9 cellular contexts compared by ENCODE assay signal in the genomic region with DNA sequence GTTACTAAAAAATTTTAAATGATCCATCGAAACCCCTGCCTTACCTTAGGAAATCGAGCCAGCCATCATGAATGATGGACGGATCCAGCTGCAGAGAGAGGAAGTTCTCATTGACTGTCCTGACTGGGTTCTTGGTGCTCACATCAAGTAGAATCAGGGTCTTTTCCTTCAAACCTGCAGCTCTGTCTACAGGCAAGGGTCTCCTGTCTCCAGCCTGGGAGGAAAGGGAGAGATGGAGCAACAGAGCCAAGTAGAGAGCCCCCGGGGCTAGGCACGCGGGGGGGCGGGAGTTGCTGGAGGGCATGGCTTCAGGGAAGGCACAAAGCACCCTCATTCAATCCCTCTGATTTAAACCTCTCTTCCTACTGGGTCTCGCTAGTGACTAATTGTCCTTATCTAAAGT. TPM values are rescaled to one million over a fixed set of nuclear protein-coding genes. Genes with fewer than 3 reads are reported as not detected.
A peak's percentile ranks its signal among the peaks of the same experiment; 100 is the strongest.
DNase-seq lines count a peak whose midpoint lies in the region; ATAC-seq and TF ChIP-seq lines count a peak whose summit lies in the region.
"Had no signal": no experiment of that assay in that cellular context is flagged by ENCODE, and none has a peak within 500 bp of the region (broad histone marks: within the 10 kb centered on the region; RNA-seq: fewer than 3 reads in every experiment).

A gene (minus strand): TSS at position 384 of the 403 bp plus-strand sequence.

- ATAC-seq in right cardiac atrium: no peak
- no peak for ATAC-seq in naive thymus-derived CD4-positive, alpha-beta T cell
- ATAC-seq in GM21381 (IDR thresholded peaks at IDR 0.05; ENCODE audit: unreplicated experiment): no peak
- ATAC-seq in esophagus mucosa: no peak
- ATAC-seq: left lobe of liver had no signal

- H3K36me3 ChIP-seq in right atrium auricular region (no peaks in the 10 kb centered on the region), ectodermal cell (ENCODE audit: control insufficient read depth, insufficient read depth, low read length) (no peaks in the 10 kb centered on the region), tibial nerve (no peaks in the 10 kb centered on the region)
- H3K36me3 ChIP-seq in naive thymus-derived CD4-positive, alpha-beta T cell (ENCODE audit: control insufficient read depth in 2 of 3, insufficient read depth in 3 of 3, low read length in 3 of 3): no peaks in the 10 kb centered on the region

- peak within 1 kb of the TSS; percentile 19 to 83 (median 72) for H3K4me3 Mint-ChIP-seq in naive thymus-derived CD4-positive, alpha-beta T cell

- peaks cover 0 to 2% (median 0%) of the 10 kb centered on the region in 11 donors for H3K9me3 Mint-ChIP-seq in naive thymus-derived CD4-positive, alpha-beta T cell

- DNase-seq in right cardiac atrium (no peak), right atrium auricular region (ENCODE audit: low spot score) (no peak), NCI-H1048 (lab: John Stamatoyannopoulos, UW) (no peak), tibial nerve (ENCODE audit: low spot score in 2 of 2) (no peak)
- no peak for DNase-seq in naive thymus-derived CD4-positive, alpha-beta T cell

- no peak for TF ChIP-seq EP300 in tibial nerve (IDR thresholded peaks at IDR 0.05)

- no peaks in the 10 kb centered on the region for H3K4me1 ChIP-seq in right cardiac atrium (ENCODE audit: control insufficient read depth, insufficient read depth, low read length)
- H3K4me1 ChIP-seq in right atrium auricular region: peaks cover 0 to 42% of the 10 kb centered on the region in 2 donors
- peaks cover 10% of the 10 kb centered on the region for H3K4me1 ChIP-seq in ectodermal cell (ENCODE audit: control insufficient read depth, insufficient read depth, low read length)
- H3K4me1 ChIP-seq in naive thymus-derived CD4-positive, alpha-beta T cell (ENCODE audit: control insufficient read depth in 2 of 2, insufficient read depth in 2 of 2, low read length in 2 of 2): peaks cover 0 to 6% of the 10 kb centered on the region in 2 donors
- H3K4me1 ChIP-seq in tibial nerve: peaks cover 0 to 51% (median 20%) of the 10 kb centered on the region in 4 donors

- POLR2A ChIA-PET in naive thymus-derived CD4-positive, alpha-beta T cell (lab: Charles Lee): no interaction called here

- intact Hi-C loops in right cardiac atrium (cut with DNase I): no loop called here
- intact Hi-C loops in naive thymus-derived CD4-positive, alpha-beta T cell (cut with micrococcal nuclease): no loop called here

- peak within 1 kb of the TSS in 1 of 9 donors; percentile 2 for H3K27ac Mint-ChIP-seq in naive thymus-derived CD4-positive, alpha-beta T cell

- H3K27me3 Mint-ChIP-seq in naive thymus-derived CD4-positive, alpha-beta T cell: peaks cover 72 to 88% (median 81%) of the 10 kb centered on the region in 5 donors

- H3K4me3 ChIP-seq in right cardiac atrium (ENCODE audit: low read length) (peak within 1 kb of the TSS; percentile 25), right atrium auricular region (peak within 1 kb of the TSS in 1 of 2 donors; percentile 49), ectodermal cell (ENCODE audit: insufficient read depth, low read depth, low read length) (peak within 1 kb of the TSS; percentile 44), tibial nerve (peak within 1 kb of the TSS in 2 of 4 donors; percentile 37 to 56)
- no peak within 1 kb of the TSS for H3K4me3 ChIP-seq in naive thymus-derived CD4-positive, alpha-beta T cell (ENCODE audit: low read length)

- peaks cover 12 to 41% (median 26%) of the 10 kb centered on the region in 7 donors for H3K4me1 Mint-ChIP-seq in naive thymus-derived CD4-positive, alpha-beta T cell

- CTCF ChIA-PET in naive thymus-derived CD4-positive, alpha-beta T cell (lab: Charles Lee): no interaction called here

- WGBS in right cardiac atrium: 2% methylated on average over 8 of the region's 8 CpGs
- WGBS in ectodermal cell, 2 experiments: 0 to 1% methylated on average over 8 of the region's 8 CpGs
- WGBS in tibial nerve, 2 donors: 2 to 9% methylated on average over 6 to 8 of the region's 8 CpGs

- H3K9me3 ChIP-seq in right cardiac atrium (ENCODE audit: control insufficient read depth, low read length) (no peaks in the 10 kb centered on the region), right atrium auricular region (no peaks in the 10 kb centered on the region), ectodermal cell (ENCODE audit: control insufficient read depth, low read length) (no peaks in the 10 kb centered on the region), tibial nerve (no peaks in the 10 kb centered on the region)
- H3K9me3 ChIP-seq in naive thymus-derived CD4-positive, alpha-beta T cell (ENCODE audit: control insufficient read depth in 2 of 3, low read length in 3 of 3): no peaks in the 10 kb centered on the region

- peaks cover 0 to 3% (median 0%) of the 10 kb centered on the region in 5 donors for H3K36me3 Mint-ChIP-seq in naive thymus-derived CD4-positive, alpha-beta T cell

- no peak within 1 kb of the TSS for H3K27ac ChIP-seq in right cardiac atrium (ENCODE audit: low read length)
- H3K27ac ChIP-seq in right atrium auricular region: no peak within 1 kb of the TSS
- no peak within 1 kb of the TSS for H3K27ac ChIP-seq in ectodermal cell (ENCODE audit: insufficient read depth, low read depth, low read length, poor library complexity, severe bottlenecking)
- no peak within 1 kb of the TSS for H3K27ac ChIP-seq in naive thymus-derived CD4-positive, alpha-beta T cell (ENCODE audit: low read depth, low read length)
- no peak within 1 kb of the TSS for H3K27ac ChIP-seq in tibial nerve

- no peak for TF ChIP-seq CTCF in right atrium auricular region (IDR thresholded peaks at IDR 0.05)
- TF ChIP-seq CTCF in tibial nerve (IDR thresholded peaks at IDR 0.05): no peak

- H3K27me3 ChIP-seq in right cardiac atrium (ENCODE audit: control insufficient read depth, insufficient read depth) (peaks cover 2% of the 10 kb centered on the region), right atrium auricular region (peaks cover 12 to 26% of the 10 kb centered on the region in 2 donors), ectodermal cell (ENCODE audit: control insufficient read depth, insufficient read depth, low read length, poor library complexity, severe bottlenecking) (peaks cover 84% of the 10 kb centered on the region), tibial nerve (peaks cover 0 to 99% of the 10 kb centered on the region in 2 donors)
- H3K27me3 ChIP-seq in naive thymus-derived CD4-positive, alpha-beta T cell (ENCODE audit: control insufficient read depth in 2 of 2, insufficient read depth in 2 of 2, low read length in 2 of 2): peaks cover 11 to 13% of the 10 kb centered on the region in 2 donors

- no peak for TF ChIP-seq POLR2A in tibial nerve (IDR thresholded peaks at IDR 0.05)

RNA-seq across cellular contexts. Expression of the gene that starts here (rescaled TPM):
- not detected for total RNA-seq in right cardiac atrium
- 0.09 TPM for polyA plus RNA-seq in right cardiac atrium
- total RNA-seq in right atrium auricular region: not detected
- 3.6 TPM for polyA plus RNA-seq in ectodermal cell (2013, experiment 1 of 4)
- polyA plus RNA-seq in ectodermal cell (2013, experiment 2 of 4): 8.6 TPM
- polyA plus RNA-seq in ectodermal cell (2013, experiment 3 of 4): 3.7 TPM
- 5.6 TPM for polyA plus RNA-seq in ectodermal cell (2013, experiment 4 of 4)
- not detected for total RNA-seq in naive thymus-derived CD4-positive, alpha-beta T cell
- not detected for polyA plus RNA-seq in naive thymus-derived CD4-positive, alpha-beta T cell
- total RNA-seq in esophagus mucosa: 0.20 TPM
- under 1 TPM in 1 of 4 donors, not detected in 3; 0.63 TPM for total RNA-seq in tibial nerve
- total RNA-seq: left lobe of liver had no signal
